ENCODE assay signal across 8 cellular contexts in genomic region chr14:93114068-93114710, GRCh38. TPM values are rescaled to one million over a fixed set of nuclear protein-coding genes. Genes with fewer than 3 reads are reported as not detected.
DNase-seq lines count a peak whose midpoint lies in the region; ATAC-seq, FAIRE-seq and TF ChIP-seq lines count a peak whose summit lies in the region.

No MANE protein-coding gene starts in this region.

- no peaks in the 10 kb centered on the region for H3K36me3 ChIP-seq in CD4-positive, alpha-beta memory T cell (ENCODE audit: insufficient read depth, low read length)
- H3K36me3 ChIP-seq in KOPT-K1 (ENCODE audit: insufficient read depth, low read length), result no peaks in the 10 kb centered on the region
- no peaks in the 10 kb centered on the region for H3K36me3 ChIP-seq in K562 (ENCODE audit: control insufficient read depth, insufficient read depth, low read length)
- H3K36me3 ChIP-seq in HepG2 (replicated peaks in 1 of 2; ENCODE audit: control insufficient read depth in 1 of 2, insufficient read depth in 2 of 2, low read length in 2 of 2), result no peaks in the 10 kb centered on the region
- H3K36me3 ChIP-seq in thymus (ENCODE audit: control insufficient read depth, insufficient read depth), result no peaks in the 10 kb centered on the region

- no peaks in the 10 kb centered on the region for H3K9me1 ChIP-seq in K562 (ENCODE audit: control insufficient read depth, insufficient read depth, low read length)

- peak overlapping the region; percentile 64 for H3K27ac ChIP-seq in CD4-positive, alpha-beta memory T cell (ENCODE audit: low read depth, low read length)
- H3K27ac ChIP-seq in KOPT-K1 (ENCODE audit: low read depth, low read length, poor library complexity, severe bottlenecking) (peak overlapping the region; percentile 56), K562 (ENCODE audit: extremely low read depth, low read depth, low read length) (no peak overlapping the region), HepG2 (ENCODE audit: extremely low read length, insufficient read depth, low read length) (no peak overlapping the region), thymus (ENCODE audit: low read depth) (no peak overlapping the region)

- DNase-seq in CD4-positive, alpha-beta memory T cell, result peak in 1 of 5 donors; percentile 5
- DNase-seq in K562 (ENCODE audit: extremely low read depth in 1 of 4, low spot score in 3 of 4) (no peak), HepG2 (ENCODE audit: low spot score) (no peak), H54 (ENCODE audit: insufficient read length, low spot score) (no peak)

- TF ChIP-seq POLR2A in K562 (conservative IDR thresholded peaks at IDR 0.05) (no peak), HepG2 (IDR thresholded peaks at IDR 0.05; ENCODE audit: insufficient read depth in 1 of 2, low read depth in 2 of 2, low read length in 2 of 2) (no peak), H54 (IDR thresholded peaks at IDR 0.05; ENCODE audit: low read depth, low read length) (no peak)

- H3K27me3 Mint-ChIP-seq in CD4-positive, alpha-beta memory T cell, result no peaks in the 10 kb centered on the region

- H3K4me3 ChIP-seq in CD4-positive, alpha-beta memory T cell (ENCODE audit: low read length in 2 of 2), result peak overlapping the region in 1 of 2 donors; percentile 72
- H3K4me3 ChIP-seq in K562 (peak overlapping the region; percentile 66), HepG2 (replicated peaks in 1 of 3; ENCODE audit: insufficient read depth in 1 of 3, low read depth in 2 of 3, low read length in 3 of 3) (peak overlapping the region; percentile 81 to 92 (median 87)), thymus (ENCODE audit: low read length) (peak overlapping the region; percentile 92)

- H3K27ac Mint-ChIP-seq in CD4-positive, alpha-beta memory T cell, result peak overlapping the region; percentile 78 to 95 (median 88)

- peaks cover 38% of the 10 kb centered on the region for H3K4me1 ChIP-seq in CD4-positive, alpha-beta memory T cell (ENCODE audit: insufficient read depth, low read length)
- H3K4me1 ChIP-seq in K562 (replicated peaks in 1 of 2; ENCODE audit: control insufficient read depth in 2 of 2, insufficient read depth in 2 of 2, low read length in 2 of 2) (peaks cover 13 to 29% of the 10 kb centered on the region in 2 experiments; a peak in 4 of 5 replicates), HepG2 (ENCODE audit: insufficient read depth, low read length) (peaks cover 38% of the 10 kb centered on the region), thymus (ENCODE audit: control insufficient read depth, insufficient read depth, low read length) (peaks cover 22% of the 10 kb centered on the region)

- POLR2A ChIA-PET in CD4-positive, alpha-beta memory T cell (lab: Charles Lee; ENCODE audit: partially characterized antibody), result interaction anchor here (0.9 to 5.2 kb wide), 14 partner anchors 8 to 992 kb away, joined by 3 to 51 read pairs (median 4); partner anchors contain the start of genes CPSF2, GOLGA5, GON7 and LYSET
- POLR2A ChIA-PET in K562 (lab: Yijun Ruan, JAX) (interaction anchor here (1.1 to 2.1 kb wide), 4 partner anchors 13 to 30 kb away, joined by 3 to 11 read pairs (median 6); no protein-coding TSS in a partner anchor), HepG2 (lab: Yijun Ruan, JAX) (interaction anchor here (1.2 to 1.3 kb wide), 6 partner anchors 12 to 95 kb away, joined by 3 to 6 read pairs (median 4); no protein-coding TSS in a partner anchor)

- ATAC-seq in K562 (no peak), HepG2 (peak; percentile 6; the same call in 2 of the 3 replicates), GM18520 (IDR thresholded peaks at IDR 0.05; ENCODE audit: unreplicated experiment) (no peak), GM19455 (IDR thresholded peaks at IDR 0.05; ENCODE audit: unreplicated experiment) (no peak)

- H3K79me2 ChIP-seq in K562 (ENCODE audit: control insufficient read depth, insufficient read depth, low read length) (peaks cover 17% of the 10 kb centered on the region; the same call in 2 of the 3 replicates), HepG2 (ENCODE audit: insufficient read depth, low read length) (peaks cover 7% of the 10 kb centered on the region)

- TSS peak; percentile 46 for BruUV-seq in K562 (replicated peaks; lab: Mats Ljungman, UMichigan)
- BruUV-seq in HepG2 (replicated peaks; lab: Mats Ljungman, UMichigan), result no TSS peak

- 57% methylated on average over 16 of the region's 18 CpGs for WGBS in K562 (ENCODE audit: insufficient coverage, low coverage, missing lambda C conversion rate)
- 0% methylated on average over 8 of the region's 18 CpGs for WGBS in HepG2 (ENCODE audit: low lambda C conversion rate)
- WGBS in thymus, result 52% methylated on average over 18 of the region's 18 CpGs

- FAIRE-seq in K562 (lab: Jason Lieb, UNC) (no peak), HepG2 (lab: Jason Lieb, UNC) (no peak), H54 (lab: Jason Lieb, UNC) (no peak)

- TF ChIP-seq CTCF in K562 (IDR thresholded peaks at IDR 0.05 in 2 of 3, conservative IDR thresholded peaks at IDR 0.05 in 1 of 3; ENCODE audit: insufficient read depth in 2 of 3, low read depth in 1 of 3, low read length in 3 of 3) (no peak), HepG2 (CRISPR knock-in tag; IDR thresholded peaks at IDR 0.05) (no peak)

- 0 out of 2 replicates have a peak overlapping the region, but pooled peaks have one; percentile 68 for H2AFZ ChIP-seq in K562 (ENCODE audit: low read depth, low read length)
- H2AFZ ChIP-seq in HepG2 (ENCODE audit: low read length), result no peak overlapping the region

- CTCF ChIA-PET in CD4-positive, alpha-beta memory T cell (lab: Charles Lee; ENCODE audit: partially characterized antibody), result interaction anchor here (0.6 to 5.3 kb wide), 30 partner anchors 12 to 1066 kb away, joined by 3 to 129 read pairs (median 6); partner anchors contain the start of genes GON7, LYSET, MOAP1 and UBR7
- CTCF ChIA-PET in K562 (lab: Yijun Ruan, JAX; ENCODE audit: low intra/inter-chr PET ratio), result interaction anchor here (1.0 to 2.5 kb wide), 8 partner anchors 9 to 505 kb away, joined by 3 to 22 read pairs (median 5); no protein-coding TSS in a partner anchor
- CTCF ChIA-PET in HepG2 (lab: Yijun Ruan, JAX; ENCODE audit: low intra/inter-chr PET ratio, low total read pairs), result interaction anchor here (1.5 to 3.5 kb wide), 5 partner anchors 18 to 141 kb away, joined by 4 to 29 read pairs (median 7); no protein-coding TSS in a partner anchor

- no peak for TF ChIP-seq EP300 in K562 (IDR thresholded peaks at IDR 0.05; ENCODE audit: low read length)
- TF ChIP-seq EP300 in HepG2 (IDR thresholded peaks at IDR 0.05; ENCODE audit: low read depth in 2 of 2, low read length in 2 of 2), result no peak
- TF ChIP-seq EP300 in HepG2 (CRISPR knock-in tag; IDR thresholded peaks at IDR 0.05; ENCODE audit: borderline replicate concordance), result no peak

- no peaks in the 10 kb centered on the region for H3K27me3 ChIP-seq in CD4-positive, alpha-beta memory T cell (ENCODE audit: insufficient read depth, low read length)
- H3K27me3 ChIP-seq in K562 (ENCODE audit: control insufficient read depth in 2 of 2, insufficient read depth in 2 of 2, low read length in 2 of 2), result no peaks in the 10 kb centered on the region
- no peaks in the 10 kb centered on the region; a peak in 1 of 5 replicates for H3K27me3 ChIP-seq in HepG2 (ENCODE audit: control insufficient read depth in 1 of 2, insufficient read depth in 2 of 2, low read length in 2 of 2)
- H3K27me3 ChIP-seq in thymus (ENCODE audit: control insufficient read depth, insufficient read depth), result no peaks in the 10 kb centered on the region

- TF ChIP-seq RAD21 in K562 (CRISPR knock-in tag; conservative IDR thresholded peaks at IDR 0.05 in 1 of 2, IDR thresholded peaks at IDR 0.05 in 1 of 2), result no peak
- no peak for TF ChIP-seq RAD21 in HepG2 (CRISPR knock-in tag; IDR thresholded peaks at IDR 0.05)

- intact Hi-C loops in CD4-positive, alpha-beta memory T cell (cut with micrococcal nuclease), result loop anchor here (2.0 to 5.0 kb wide), 3 partner anchors 71 to 778 kb away; partner anchors contain the start of genes BTBD7, LYSET and MOAP1
- intact Hi-C loops in K562 (cut with micrococcal nuclease) (loop anchor here (5.0 kb wide), 1 partner anchor 93 kb away; the partner anchor contains the start of genes GON7 and UBR7), HepG2 (cut with micrococcal nuclease; ENCODE audit: unreplicated experiment) (loop anchor here (5.0 to 10.0 kb wide), 3 partner anchors 61 to 93 kb away; partner anchors contain the start of genes GON7 and UBR7)

- H3K9ac ChIP-seq in K562 (ENCODE audit: insufficient read depth in 1 of 2, low read depth in 2 of 2, low read length in 2 of 2) (peak overlapping the region; percentile 38 to 91; a peak in 3 of 4 replicates), HepG2 (ENCODE audit: insufficient read depth, low read depth, low read length) (peak overlapping the region; percentile 69)

- in situ Hi-C loops in K562 (cut with MboI), result no loop called here
- in situ Hi-C loops in HepG2 (cut with HindIII; ENCODE audit: extremely low pct_ligation_motif_present, low pct_unique_long_range_greater_than_20kb), result loop anchor here (10.0 kb wide), 1 partner anchor 159 kb away; no protein-coding TSS in a partner anchor

- H3K9me3 Mint-ChIP-seq in CD4-positive, alpha-beta memory T cell, result peaks cover 0 to 1% (median 0%) of the 10 kb centered on the region in 8 donors

- peaks cover 0 to 2% of the 10 kb centered on the region in 2 donors for H3K36me3 Mint-ChIP-seq in CD4-positive, alpha-beta memory T cell

- no peaks in the 10 kb centered on the region for H3K9me3 ChIP-seq in CD4-positive, alpha-beta memory T cell (ENCODE audit: control insufficient read depth in 1 of 2, low read length in 2 of 2)
- no peaks in the 10 kb centered on the region for H3K9me3 ChIP-seq in KOPT-K1 (ENCODE audit: insufficient read depth, low read length, poor library complexity, severe bottlenecking)
- H3K9me3 ChIP-seq in K562 (replicated peaks; ENCODE audit: control insufficient read depth, insufficient read depth, low read depth, low read length), result no peaks in the 10 kb centered on the region
- no peaks in the 10 kb centered on the region for H3K9me3 ChIP-seq in HepG2 (ENCODE audit: low read length)
- no peaks in the 10 kb centered on the region for H3K9me3 ChIP-seq in thymus (ENCODE audit: control insufficient read depth)

- peaks cover 20 to 36% (median 21%) of the 10 kb centered on the region in 4 donors for H3K4me1 Mint-ChIP-seq in CD4-positive, alpha-beta memory T cell

- peak overlapping the region; percentile 83 to 92 (median 88) for H3K4me3 Mint-ChIP-seq in CD4-positive, alpha-beta memory T cell

- H3K4me2 ChIP-seq in K562 (ENCODE audit: insufficient read depth, low read length) (peak overlapping the region; percentile 74), HepG2 (ENCODE audit: low read depth, low read length) (peak overlapping the region; percentile 95)

- 0 out of 2 replicates have a peak, but pooled peaks cover 5% of the 10 kb centered on the region for H4K20me1 ChIP-seq in K562 (replicated peaks; ENCODE audit: control insufficient read depth, insufficient read depth, low read length)
- H4K20me1 ChIP-seq in HepG2 (ENCODE audit: insufficient read depth, low read length), result no peaks in the 10 kb centered on the region

RNA-seq across cellular contexts. Expression of gene ITPK1, which starts 1.5 kb away (rescaled TPM):
- 10 to 100 TPM; 26.8 to 30.0 TPM for total RNA-seq in CD4-positive, alpha-beta memory T cell
- polyA plus RNA-seq in CD4-positive, alpha-beta memory T cell, result 10 to 100 TPM; 12.5 to 26.9 TPM
- total RNA-seq in K562 (2011; cell fraction: chromatin; rRNA removed; ENCODE audit: low replicate concordance), result 21.8 and 42.6 TPM in 2 replicates
- total RNA-seq in K562 (2011; cell fraction: nucleolus; rRNA removed), result 17.2 and 21.1 TPM in 2 replicates
- 16.6 and 19.4 TPM in 2 replicates for total RNA-seq in K562 (2011; cell fraction: nucleoplasm; rRNA removed)
- 17.3 and 23.0 TPM in 2 replicates for total RNA-seq in K562 (2014; rRNA removed)
- 10.8 and 24.0 TPM in 2 replicates for total RNA-seq in K562 (2014; rRNA removed; fragmentation: Illumina TruSeq; extraction: Trizol)
- 22.6 and 26.8 TPM in 2 replicates for total RNA-seq in K562 (2015; rRNA removed; fragmentation: Illumina TruSeq; extraction: Trizol)
- 39.2 and 41.1 TPM in 2 replicates for total RNA-seq in K562 (2021)
- polyA plus RNA-seq in K562 (2011; rRNA removed), result 23.0 and 36.9 TPM in 2 replicates
- 40.7 and 44.0 TPM in 2 replicates for polyA plus RNA-seq in K562 (2011; cell fraction: cytosol; rRNA removed)
- 23.5 and 26.5 TPM in 2 replicates for polyA plus RNA-seq in K562 (2011; cell fraction: nucleus; rRNA removed)
- polyA plus RNA-seq in K562 (2012), result 38.5 and 49.5 TPM in 2 replicates
- polyA plus RNA-seq in K562 (2014; fragmentation: Illumina TruSeq; extraction: Trizol), result 32.4 and 32.6 TPM in 2 replicates
- 1 to 10 TPM; 1.2 to 1.5 TPM for polyA plus RNA-seq in K562 (2014; fragmentation: Nextera tagmentation; extraction: Ambion mirVana)
- polyA plus RNA-seq in K562 (2014; rRNA removed), result 22.4 and 28.7 TPM in 2 replicates
- polyA minus RNA-seq in K562 (2011; rRNA and poly(A)+ RNA removed), result 44.8 and 48.1 TPM in 2 replicates
- 34.7 and 38.7 TPM in 2 replicates for polyA minus RNA-seq in K562 (2011; cell fraction: cytosol; rRNA and poly(A)+ RNA removed)
- polyA minus RNA-seq in K562 (2011; cell fraction: nucleus; rRNA and poly(A)+ RNA removed), result 7.5 and 23.8 TPM in 2 replicates
- 20.5 and 28.1 TPM in 2 replicates for total RNA-seq in HepG2 (2016; rRNA removed; fragmentation: Illumina TruSeq; extraction: Trizol)
- 8.4 and 11.5 TPM in 2 replicates for total RNA-seq in HepG2 (2016; cell fraction: cytosol; rRNA removed; fragmentation: Illumina TruSeq; extraction: Trizol; ENCODE audit: low read depth)
- total RNA-seq in HepG2 (2016; cell fraction: insoluble cytoplasmic fraction; rRNA removed; fragmentation: Illumina TruSeq; extraction: Trizol), result 15.9 and 20.1 TPM in 2 replicates
- total RNA-seq in HepG2 (2016; cell fraction: membrane; rRNA removed; fragmentation: Illumina TruSeq; extraction: Trizol), result 31.0 and 31.9 TPM in 2 replicates
- 11.8 and 15.8 TPM in 2 replicates for total RNA-seq in HepG2 (2016; cell fraction: nucleus; rRNA removed; fragmentation: Illumina TruSeq; extraction: Trizol)
- polyA plus RNA-seq in HepG2 (2011; rRNA removed), result 47.5 and 64.2 TPM in 2 replicates
- 30.0 and 37.2 TPM in 2 replicates for polyA plus RNA-seq in HepG2 (2011; cell fraction: cytosol; rRNA removed)
- polyA plus RNA-seq in HepG2 (2011; cell fraction: nucleus; rRNA removed), result 30.6 and 37.4 TPM in 2 replicates
- 17.7 and 18.1 TPM in 2 replicates for polyA plus RNA-seq in HepG2 (2012)
- polyA plus RNA-seq in HepG2 (2016; cell fraction: cytosol; fragmentation: Illumina TruSeq; extraction: Trizol; ENCODE audit: low read depth), result 21.3 and 21.6 TPM in 2 replicates
- 28.1 and 40.5 TPM in 2 replicates for polyA plus RNA-seq in HepG2 (2016; cell fraction: insoluble cytoplasmic fraction; fragmentation: Illumina TruSeq; extraction: Trizol; ENCODE audit: low read depth)
- 43.7 and 50.0 TPM in 2 replicates for polyA plus RNA-seq in HepG2 (2016; cell fraction: membrane; fragmentation: Illumina TruSeq; extraction: Trizol; ENCODE audit: low read depth)
- polyA plus RNA-seq in HepG2 (2016; cell fraction: nucleus; fragmentation: Illumina TruSeq; extraction: Trizol; ENCODE audit: insufficient read depth, low read depth), result 24.0 and 25.1 TPM in 2 replicates
- 147 and 407 TPM in 2 replicates for polyA minus RNA-seq in HepG2 (2011; rRNA and poly(A)+ RNA removed; ENCODE audit: low replicate concordance)
- polyA minus RNA-seq in HepG2 (2011; cell fraction: cytosol; rRNA and poly(A)+ RNA removed), result 32.5 and 39.1 TPM in 2 replicates
- 12.5 and 17.4 TPM in 2 replicates for polyA minus RNA-seq in HepG2 (2011; cell fraction: nucleus; rRNA and poly(A)+ RNA removed)
- 20.9 TPM for polyA plus RNA-seq in thymus

Comparison
In these comparisons a context has a peak if more than half of its experiments do, and no peak if none do; other contexts are left out.
1. H3K27ac ChIP-seq: peak in CD4-positive, alpha-beta memory T cell (single experiment) and KOPT-K1 (single experiment); none in K562 (single experiment), HepG2 (single experiment) and thymus (single experiment).